19 cellular contexts compared by ENCODE assay signal in the genomic region with DNA sequence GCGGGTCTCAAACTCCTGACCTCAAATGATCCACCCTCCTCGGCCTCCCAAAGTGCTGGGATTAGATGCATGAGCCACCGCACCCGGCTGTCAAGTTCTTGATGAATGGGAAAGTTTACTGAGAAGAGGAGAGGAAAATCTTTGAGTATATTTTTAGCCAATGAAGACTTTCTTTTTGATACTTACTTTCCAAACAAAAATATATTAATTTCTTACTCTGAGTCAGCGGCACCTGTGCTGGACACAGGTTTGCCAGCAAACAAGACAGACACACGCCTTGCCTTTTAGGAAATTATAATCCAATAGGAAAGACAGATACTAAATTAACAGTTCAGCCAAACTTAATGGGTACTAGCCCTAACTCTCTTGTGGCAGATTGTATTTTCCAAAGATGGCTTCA.
DNase-seq lines count a peak whose midpoint lies in the region; ATAC-seq, FAIRE-seq and TF ChIP-seq lines count a peak whose summit lies in the region.
"Had no signal": no experiment of that assay in that cellular context is flagged by ENCODE, and none has a peak within 500 bp of the region (broad histone marks: within the 10 kb centered on the region; RNA-seq: fewer than 3 reads in every experiment).

No MANE protein-coding gene starts in this region.

- H3K4me3 ChIP-seq in OCI-LY3 (ENCODE audit: low read length) (no peak overlapping the region), GM12878 (no peak overlapping the region)
- H3K4me3 ChIP-seq: A549; BLaER1 treated with 17β-estradiol and CSF1 and Interleukin-3, amounts not matched to agents 10 nM and 100 nM had no signal

- RAD21 ChIA-PET in GM12878 (lab: Charles Lee; ENCODE audit: unreplicated experiment) = interaction anchor here (2.0 kb wide), 1 partner anchor 341 kb away, joined by 4 read pairs; no protein-coding TSS in a partner anchor

- WGBS in GM12878 (ENCODE audit: insufficient coverage, insufficient replicate concordance, low lambda C conversion rate, missing lambda C conversion rate) = 33% methylated on average over 6 of the region's 6 CpGs

- H2AFZ ChIP-seq in OCI-LY3 (ENCODE audit: low read depth, low read length) = no peak overlapping the region
- H2AFZ ChIP-seq in GM12878 (ENCODE audit: control insufficient read depth, low read depth, low read length) = no peak overlapping the region

- H3K27me3 ChIP-seq in OCI-LY3 (ENCODE audit: low read depth, low read length) (peaks cover 34% of the 10 kb centered on the region), GM12878 (replicated peaks in 1 of 2; ENCODE audit: control insufficient read depth in 2 of 2, insufficient read depth in 2 of 2, low read length in 1 of 2) (no peaks in the 10 kb centered on the region)
- H3K27me3 ChIP-seq: BLaER1 treated with 17β-estradiol and CSF1 and Interleukin-3, amounts not matched to agents 10 nM and 100 nM had no signal

- TF ChIP-seq CTCF in OCI-LY3 (IDR thresholded peaks at IDR 0.05; ENCODE audit: low read depth, low read length) (no peak), GM12878 (IDR thresholded peaks at IDR 0.05 in 2 of 3, conservative IDR thresholded peaks at IDR 0.05 in 1 of 3; ENCODE audit: control insufficient read depth in 2 of 3, extremely low read depth in 1 of 3, insufficient read depth in 1 of 3, low read depth in 3 of 3, low read length in 3 of 3) (no peak)

- TF ChIP-seq EP300 in GM12878 (IDR thresholded peaks at IDR 0.05; ENCODE audit: borderline replicate concordance in 1 of 2, control insufficient read depth in 1 of 2, low read depth in 2 of 2, low read length in 2 of 2) = no peak

- in situ Hi-C loops in GM12878 (cut with MboI) = no loop called here

- no peak for TF ChIP-seq RAD21 in GM12878 (IDR thresholded peaks at IDR 0.05; ENCODE audit: insufficient read depth, low read depth, low read length)

- H3K9ac ChIP-seq in OCI-LY3 (ENCODE audit: low read length) (no peak overlapping the region), GM12878 (ENCODE audit: control insufficient read depth, insufficient read depth, low read length) (no peak overlapping the region)
- H3K9ac ChIP-seq: BLaER1 treated with 17β-estradiol and CSF1 and Interleukin-3, amounts not matched to agents 10 nM and 100 nM had no signal

- H4K20me1 ChIP-seq in OCI-LY3 (ENCODE audit: insufficient read depth, low read length) (no peaks in the 10 kb centered on the region), GM12878 (ENCODE audit: control insufficient read depth, insufficient read depth) (no peaks in the 10 kb centered on the region)
- H4K20me1 ChIP-seq: BLaER1 treated with 17β-estradiol and CSF1 and Interleukin-3, amounts not matched to agents 10 nM and 100 nM had no signal

- no peak for TF ChIP-seq POLR2A in GM12891 (IDR thresholded peaks at IDR 0.05; ENCODE audit: low read depth, low read length)
- no peak for TF ChIP-seq POLR2A in GM12878 (IDR thresholded peaks at IDR 0.05; ENCODE audit: low read depth, low read length)

- no TSS peak for BruUV-seq in GM12878 (replicated peaks; lab: Mats Ljungman, UMichigan)

- H3K4me1 ChIP-seq in OCI-LY3 (ENCODE audit: low read length) (peaks cover 31% of the 10 kb centered on the region), GM12878 (ENCODE audit: control insufficient read depth, insufficient read depth, low read length) (peaks cover 39% of the 10 kb centered on the region)
- H3K4me1 ChIP-seq: A549 had no signal

- no peak for ATAC-seq in GM12878
- ATAC-seq in GM21723 (IDR thresholded peaks at IDR 0.05; ENCODE audit: unreplicated experiment) = no peak
- ATAC-seq in GM21367 (IDR thresholded peaks at IDR 0.05; ENCODE audit: unreplicated experiment) = no peak
- ATAC-seq: A549; CD8-positive, alpha-beta T cell had no signal

- H3K36me3 ChIP-seq in OCI-LY3 (replicated peaks; ENCODE audit: low read depth, low read length) (no peaks in the 10 kb centered on the region), GM12878 (ENCODE audit: control insufficient read depth in 2 of 2, insufficient read depth in 2 of 2, low read length in 1 of 2) (no peaks in the 10 kb centered on the region)
- H3K36me3 ChIP-seq: BLaER1 treated with 17β-estradiol and CSF1 and Interleukin-3, amounts not matched to agents 10 nM and 100 nM had no signal

- DNase-seq in GM12891 (ENCODE audit: insufficient read length, low spot score) (no peak), GM12878 (ENCODE audit: low read depth, low spot score) (no peak)
- DNase-seq in activated CD8-positive, alpha-beta memory T cell treated with anti-CD3 and anti-CD28 coated beads for 24 hours = no peak
- DNase-seq: AML-193; Caco-2; Calu3; CD4-positive, alpha-beta T cell; CD8-positive, alpha-beta T cell; DMS79 treated with DMSO at 0.1 percent for 48 hours; GF-D8 had no signal

- SMC1A ChIA-PET in GM12878 (lab: Charles Lee; ENCODE audit: uncharacterized antibody, unreplicated experiment) = no interaction called here

- POLR2A ChIA-PET in GM12878 (lab: Charles Lee) = no interaction called here

- H3K27ac ChIP-seq in OCI-LY3 (ENCODE audit: low read length) (no peak overlapping the region), GM12878 (ENCODE audit: control insufficient read depth, insufficient read depth) (no peak overlapping the region)
- H3K27ac ChIP-seq: 22Rv1, A549, C4-2B had no signal

- H3K4me2 ChIP-seq in OCI-LY3 (ENCODE audit: low read length) (peak overlapping the region; percentile 2; the same call in 1 of the 2 replicates), GM12878 (ENCODE audit: control insufficient read depth, insufficient read depth) (no peak overlapping the region)
- H3K4me2 ChIP-seq: A549 had no signal

- H3K79me2 ChIP-seq in OCI-LY3 (ENCODE audit: low read length) (no peaks in the 10 kb centered on the region), GM12878 (ENCODE audit: control insufficient read depth, insufficient read depth, low read length) (no peaks in the 10 kb centered on the region)

- CTCF ChIA-PET in GM12878 (lab: Yijun Ruan, JAX) = interaction anchor here (1.4 to 3.5 kb wide), 2 partner anchors 16 to 141 kb away, joined by 4 to 27 read pairs; no protein-coding TSS in a partner anchor

- H3K9me3 ChIP-seq in OCI-LY3 (ENCODE audit: insufficient read depth, low read length) = no peaks in the 10 kb centered on the region
- H3K9me3 ChIP-seq in GM12878 (replicated peaks; ENCODE audit: control insufficient read depth, insufficient read depth, low read length) = no peaks in the 10 kb centered on the region
- H3K9me3 ChIP-seq: A549, Caco-2 had no signal

- FAIRE-seq in GM12891 (lab: Jason Lieb, UNC) (peak; percentile 9), GM12878 (lab: Jason Lieb, UNC) (no peak)
- FAIRE-seq: A549, D721Med, G401.6 had no signal

- intact Hi-C loops in GM12878 (cut with micrococcal nuclease; ENCODE audit: unreplicated experiment) = loop anchor here (5.0 to 10.0 kb wide), 3 partner anchors 141 to 597 kb away; no protein-coding TSS in a partner anchor

TF ChIP-seq in GM12891, 5 proteins besides CTCF, POLR2A, EP300 and RAD21:
- TF ChIP-seq PAX5 (IDR thresholded peaks at IDR 0.05; ENCODE audit: insufficient read depth, low read length, severe bottlenecking) (no peak), POLR2AphosphoS5 (IDR thresholded peaks at IDR 0.05; ENCODE audit: low read depth, low read length) (no peak), SPI1 (IDR thresholded peaks at IDR 0.05; ENCODE audit: low read depth, low read length) (no peak), TAF1 (IDR thresholded peaks at IDR 0.05; ENCODE audit: low read depth, low read length) (no peak), POU2F2 (IDR thresholded peaks at IDR 0.05; ENCODE audit: low read depth, low read length) (no peak)

TF ChIP-seq in GM12878, 131 proteins besides CTCF, POLR2A, EP300 and RAD21 (continues in another document):
- no peak for TF ChIP-seq ETV6 (conservative IDR thresholded peaks at IDR 0.05 in 1 of 2, IDR thresholded peaks at IDR 0.05 in 1 of 2; ENCODE audit: borderline replicate concordance in 1 of 2, low read depth in 1 of 2)
- TF ChIP-seq BHLHE40 (IDR thresholded peaks at IDR 0.05; ENCODE audit: borderline replicate concordance in 1 of 2, low read depth in 2 of 2, low read length in 1 of 2) = no peak
- no peak for TF ChIP-seq SUPT20H (IDR thresholded peaks at IDR 0.05; ENCODE audit: borderline replicate concordance, control insufficient read depth, low read depth, low read length)
- no peak for TF ChIP-seq BCL3 (IDR thresholded peaks at IDR 0.05; ENCODE audit: borderline replicate concordance, insufficient read depth, low read depth, low read length, poor library complexity, severe bottlenecking)
- TF ChIP-seq FOXK2 (IDR thresholded peaks at IDR 0.05) = no peak
- TF ChIP-seq, protein P1, sequence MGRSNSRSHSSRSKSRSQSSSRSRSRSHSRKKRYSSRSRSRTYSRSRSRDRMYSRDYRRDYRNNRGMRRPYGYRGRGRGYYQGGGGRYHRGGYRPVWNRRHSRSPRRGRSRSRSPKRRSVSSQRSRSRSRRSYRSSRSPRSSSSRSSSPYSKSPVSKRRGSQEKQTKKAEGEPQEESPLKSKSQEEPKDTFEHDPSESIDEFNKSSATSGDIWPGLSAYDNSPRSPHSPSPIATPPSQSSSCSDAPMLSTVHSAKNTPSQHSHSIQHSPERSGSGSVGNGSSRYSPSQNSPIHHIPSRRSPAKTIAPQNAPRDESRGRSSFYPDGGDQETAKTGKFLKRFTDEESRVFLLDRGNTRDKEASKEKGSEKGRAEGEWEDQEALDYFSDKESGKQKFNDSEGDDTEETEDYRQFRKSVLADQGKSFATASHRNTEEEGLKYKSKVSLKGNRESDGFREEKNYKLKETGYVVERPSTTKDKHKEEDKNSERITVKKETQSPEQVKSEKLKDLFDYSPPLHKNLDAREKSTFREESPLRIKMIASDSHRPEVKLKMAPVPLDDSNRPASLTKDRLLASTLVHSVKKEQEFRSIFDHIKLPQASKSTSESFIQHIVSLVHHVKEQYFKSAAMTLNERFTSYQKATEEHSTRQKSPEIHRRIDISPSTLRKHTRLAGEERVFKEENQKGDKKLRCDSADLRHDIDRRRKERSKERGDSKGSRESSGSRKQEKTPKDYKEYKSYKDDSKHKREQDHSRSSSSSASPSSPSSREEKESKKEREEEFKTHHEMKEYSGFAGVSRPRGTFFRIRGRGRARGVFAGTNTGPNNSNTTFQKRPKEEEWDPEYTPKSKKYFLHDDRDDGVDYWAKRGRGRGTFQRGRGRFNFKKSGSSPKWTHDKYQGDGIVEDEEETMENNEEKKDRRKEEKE (IDR thresholded peaks at IDR 0.05) = no peak
